Comparison of ENCODE assay signal across 23 cellular contexts in genomic region chr1:26025060-26025459, GRCh38. TPM values are rescaled to one million over a fixed set of nuclear protein-coding genes. Genes with fewer than 3 reads are reported as not detected.
"Had no signal": no experiment of that assay in that cellular context is flagged by ENCODE, and none has a peak within 500 bp of the region (broad histone marks: within the 10 kb centered on the region; RNA-seq: fewer than 3 reads in every experiment).

No MANE protein-coding gene starts in this region.

- DNase-seq: activated CD4-positive, alpha-beta T cell treated with anti-CD3 and anti-CD28 coated beads for 48 hours; activated CD4-positive, alpha-beta T cell treated with anti-CD3 and anti-CD28 coated beads, Interleukin-2, amount 50 U/mL, for 48 hours; activated CD8-positive, alpha-beta memory T cell treated with anti-CD3 and anti-CD28 coated beads, Interleukin-2, amount 10 ng/mL, durations not matched to agents 7 days and 5 days; activated effector memory CD4-positive, alpha-beta T cell treated with anti-CD3 and anti-CD28 coated beads, Interleukin-2, amount 50 U/mL, for 16 hours; activated naive CD4-positive, alpha-beta T cell treated with Interleukin-2 at 50 U/mL for 16 hours; activated naive CD8-positive, alpha-beta T cell treated with anti-CD3 and anti-CD28 coated beads, Interleukin-2, amount 50 U/mL, for 24 hours; activated T-cell treated with anti-CD3 and anti-CD28 coated beads, Interleukin-2, amount 50 U/mL, for 24 hours; Karpas-422; MM.1S; NCI-H1105 treated with DMSO at 0.1 percent for 48 hours; NCI-H1436 treated with DMSO at 0.1 percent for 48 hours; NCI-H187 treated with DMSO at 0.1 percent for 48 hours; NCI-H2081 treated with DMSO at 0.1 percent for 48 hours; NCI-H446; NCI-H524; PC-9; SIG-M5; T-helper 1 cell; WERI-Rb-1 had no signal

- H3K4me3 ChIP-seq: K562, PC-9, SK-N-MC had no signal

- H3K36me3 ChIP-seq: WERI-Rb-1 had no signal

- H3K9me3 Mint-ChIP-seq: activated naive CD4-positive, alpha-beta T cell treated with anti-CD3 and anti-CD28 coated beads, Interleukin-2, amount 50 U/mL, for 72 hours; activated naive CD8-positive, alpha-beta T cell treated with anti-CD3 and anti-CD28 coated beads, Interleukin-2, amount 50 U/mL, for 24 hours; activated T-cell treated with anti-CD3 and anti-CD28 coated beads, Interleukin-2, amount 50 U/mL, for 24 hours had no signal

- H3K27me3 Mint-ChIP-seq: activated naive CD8-positive, alpha-beta T cell treated with anti-CD3 and anti-CD28 coated beads, Interleukin-2, amount 50 U/mL, for 24 hours; activated T-cell treated with anti-CD3 and anti-CD28 coated beads, Interleukin-2, amount 50 U/mL, for 24 hours had no signal

- H3K27ac Mint-ChIP-seq: activated CD8-positive, alpha-beta memory T cell treated with anti-CD3 and anti-CD28 coated beads, Interleukin-2, amount 10 ng/mL, durations not matched to agents 7 days and 5 days; activated naive CD4-positive, alpha-beta T cell treated with anti-CD3 and anti-CD28 coated beads, Interleukin-2, amount 50 U/mL, for 72 hours; activated naive CD8-positive, alpha-beta T cell treated with anti-CD3 and anti-CD28 coated beads, Interleukin-2, amount 50 U/mL, for 24 hours; activated T-cell treated with anti-CD3 and anti-CD28 coated beads, Interleukin-2, amount 50 U/mL, for 24 hours had no signal

- H3K36me3 Mint-ChIP-seq: activated CD8-positive, alpha-beta memory T cell treated with anti-CD3 and anti-CD28 coated beads, Interleukin-2, amount 10 ng/mL, durations not matched to agents 7 days and 5 days; activated naive CD4-positive, alpha-beta T cell treated with anti-CD3 and anti-CD28 coated beads, Interleukin-2, amount 50 U/mL, for 72 hours had no signal

- H3K4me3 Mint-ChIP-seq: activated CD8-positive, alpha-beta memory T cell treated with anti-CD3 and anti-CD28 coated beads, Interleukin-2, amount 10 ng/mL, durations not matched to agents 7 days and 5 days; activated naive CD8-positive, alpha-beta T cell treated with anti-CD3 and anti-CD28 coated beads, Interleukin-2, amount 50 U/mL, for 24 hours; activated T-cell treated with anti-CD3 and anti-CD28 coated beads, Interleukin-2, amount 50 U/mL, for 24 hours had no signal

- H3K4me2 ChIP-seq: PC-9 had no signal

- H2AFZ ChIP-seq: PC-9 had no signal

- FAIRE-seq: K562 had no signal

- H3K27ac ChIP-seq: PC-9, SK-N-MC, WERI-Rb-1 had no signal

RNA-seq across cellular contexts. Expression of gene EXTL1, which starts 3.5 kb away (rescaled TPM):
- total RNA-seq: activated CD8-positive, alpha-beta memory T cell treated with anti-CD3 and anti-CD28 coated beads, Interleukin-2, amount 10 ng/mL, durations not matched to agents 7 days and 5 days; activated naive CD4-positive, alpha-beta T cell treated with anti-CD3 and anti-CD28 coated beads, Interleukin-2, amount 50 U/mL, for 72 hours; T-helper 2 cell treated with Interferon-gamma antibody and Interleukin-4, amounts not matched to agents 100 ng/mL and 5 ng/mL, for 36 hours had no signal

RNA-seq across cellular contexts. Expression of gene SLC30A2, which starts 20.9 kb away (rescaled TPM):
- total RNA-seq: activated CD8-positive, alpha-beta memory T cell treated with anti-CD3 and anti-CD28 coated beads, Interleukin-2, amount 10 ng/mL, durations not matched to agents 7 days and 5 days; activated naive CD4-positive, alpha-beta T cell treated with anti-CD3 and anti-CD28 coated beads, Interleukin-2, amount 50 U/mL, for 72 hours; PC-9; T-helper 2 cell treated with Interferon-gamma antibody and Interleukin-4, amounts not matched to agents 100 ng/mL and 5 ng/mL, for 36 hours had no signal

RNA-seq across cellular contexts. Expression of gene TRIM63, which starts 42.4 kb away (rescaled TPM):
- total RNA-seq: activated CD8-positive, alpha-beta memory T cell treated with anti-CD3 and anti-CD28 coated beads, Interleukin-2, amount 10 ng/mL, durations not matched to agents 7 days and 5 days; PC-9; T-helper 2 cell treated with Interferon-gamma antibody and Interleukin-4, amounts not matched to agents 100 ng/mL and 5 ng/mL, for 36 hours had no signal
